1 cellular context compared by ENCODE assay signal in the genomic region with DNA sequence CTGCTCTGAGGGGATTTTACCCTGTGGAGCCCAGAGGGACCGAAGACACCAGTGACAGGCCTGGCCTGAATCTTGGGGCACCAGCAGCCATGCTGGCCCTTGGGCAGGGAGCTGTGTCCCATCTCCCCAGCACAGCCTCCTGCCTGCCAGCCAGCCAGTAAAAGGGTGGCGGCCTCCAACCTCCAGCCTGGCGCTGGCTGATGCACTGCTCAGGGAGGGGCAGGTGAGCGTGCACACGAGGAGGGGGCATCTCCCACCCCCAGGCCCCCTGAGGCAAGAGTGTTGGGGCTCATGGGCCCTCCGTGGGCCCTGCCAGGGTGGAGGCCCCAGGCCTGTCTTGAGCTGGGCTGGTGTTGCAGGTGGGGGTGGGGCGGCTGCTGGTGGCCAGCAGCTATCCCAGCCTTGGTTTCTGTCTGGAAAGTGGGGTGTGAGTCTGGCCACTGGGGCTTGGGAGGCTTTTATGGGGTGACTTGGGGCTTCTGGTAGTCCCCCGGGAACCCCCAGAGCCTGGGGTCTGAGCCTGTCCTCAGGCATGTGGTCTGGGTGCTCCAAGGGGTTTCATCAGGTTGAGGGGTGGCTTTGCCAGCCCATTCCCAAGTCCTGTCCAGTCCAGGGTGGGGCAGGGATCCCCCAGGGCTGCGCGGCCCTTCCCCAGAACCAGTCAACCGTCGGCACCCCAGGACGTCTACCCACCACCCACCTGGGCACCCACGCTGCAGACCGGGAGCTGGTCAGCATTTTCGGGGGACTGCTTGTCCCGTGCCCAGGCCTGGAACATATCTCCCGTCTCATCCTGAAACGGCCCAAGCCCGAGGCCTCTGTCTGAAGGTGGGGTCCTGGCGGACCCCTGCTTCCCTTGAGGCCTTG.
TF ChIP-seq lines count a peak whose summit lies in the region.

No MANE protein-coding gene starts in this region.

TF ChIP-seq in PFSK-1, 5 proteins besides CTCF, POLR2A, EP300 and RAD21:
- TF ChIP-seq POLR2AphosphoS5 (IDR thresholded peaks at IDR 0.05; ENCODE audit: low read depth, low read length): peak; percentile 26; the same call in 1 of the 2 replicates
- TF ChIP-seq TAF1 (IDR thresholded peaks at IDR 0.05; ENCODE audit: borderline replicate concordance, insufficient read depth, low read length): no peak
TF ChIP-seq in PFSK-1: peak in this region for 1.
